Comparison of ENCODE assay signal across 8 cellular contexts in the genomic region with DNA sequence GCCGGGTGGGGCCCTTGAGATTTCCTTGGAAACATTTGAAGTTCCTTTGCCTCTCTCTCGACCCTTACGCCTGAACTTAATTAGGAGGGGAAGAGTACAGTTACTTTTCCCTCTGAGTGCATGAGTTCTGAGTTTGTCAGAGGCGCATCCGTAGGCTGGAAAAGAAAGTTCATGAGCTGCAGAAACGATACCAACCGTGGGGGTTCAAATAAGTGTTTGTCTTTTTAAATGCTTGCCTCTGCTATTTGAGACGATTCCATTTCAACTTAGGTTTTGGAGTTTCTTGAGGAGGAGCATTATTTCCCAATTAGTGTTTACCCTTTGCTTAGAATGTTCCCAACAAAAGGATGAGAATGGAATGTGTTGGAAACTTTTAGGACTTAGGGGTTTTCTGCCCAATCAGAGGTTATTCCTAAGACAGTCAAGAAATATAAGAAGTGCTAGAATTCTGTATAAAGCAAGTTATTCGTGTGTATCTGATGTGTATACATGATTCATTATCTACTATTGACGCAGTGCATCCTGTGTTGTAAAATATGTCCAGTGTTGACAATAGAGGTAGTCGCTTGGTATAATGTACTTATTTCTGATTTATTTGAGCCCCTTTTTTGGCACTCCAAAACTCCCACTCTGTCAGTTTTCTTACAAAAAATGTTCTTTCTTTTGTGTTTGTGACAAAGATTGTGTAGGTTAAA. TPM values are rescaled to one million over a fixed set of nuclear protein-coding genes. Genes with fewer than 3 reads are reported as not detected.
DNase-seq lines count a peak whose midpoint lies in the region; ATAC-seq and TF ChIP-seq lines count a peak whose summit lies in the region.

No MANE protein-coding gene starts in this region.

- H3K4me1 ChIP-seq in heart left ventricle (peaks cover 3 to 39% (median 26%) of the 10 kb centered on the region in 12 donors), adipocyte (ENCODE audit: control insufficient read depth, insufficient read depth, low read length) (peaks cover 21% of the 10 kb centered on the region), thoracic aorta (ENCODE audit: control insufficient read depth in 1 of 2, low read depth in 2 of 2) (peaks cover 24 to 30% of the 10 kb centered on the region in 2 donors)

- H3K36me3 ChIP-seq in heart left ventricle (peaks cover 0 to 11% (median 5%) of the 10 kb centered on the region in 9 donors), adipocyte (ENCODE audit: control insufficient read depth, insufficient read depth, low read length, severe bottlenecking) (peaks cover 8% of the 10 kb centered on the region), kidney epithelial cell (ENCODE audit: control insufficient read depth, insufficient read depth, low read length) (peaks cover 1% of the 10 kb centered on the region), thoracic aorta (no peaks in the 10 kb centered on the region)

- ATAC-seq in heart left ventricle (no peak), left ventricle myocardium superior (no peak), HG03135 (IDR thresholded peaks at IDR 0.05; ENCODE audit: unreplicated experiment) (peak; percentile 8), thoracic aorta (ENCODE audit: insufficient number of reproducible peaks, low FRiP score, low read depth) (no peak)

- peak overlapping the region; percentile 97 for H3K9ac ChIP-seq in adipocyte (ENCODE audit: low read length)

- WGBS in heart left ventricle, 4 donors, result 1 to 2% (median 1%) methylated on average over 11 of the region's 11 CpGs

- TF ChIP-seq CTCF in heart left ventricle (IDR thresholded peaks at IDR 0.05), result peak in 1 of 12 donors; percentile 1
- TF ChIP-seq CTCF in kidney epithelial cell (IDR thresholded peaks at IDR 0.05; ENCODE audit: insufficient read depth, low read length, poor library complexity, severe bottlenecking), result no peak
- TF ChIP-seq CTCF in thoracic aorta (IDR thresholded peaks at IDR 0.05), result no peak

- DNase-seq in heart left ventricle (no peak), left ventricle myocardium superior (no peak), adipocyte (ENCODE audit: low read depth) (no peak), kidney epithelial cell (ENCODE audit: low read depth) (no peak), thoracic aorta (ENCODE audit: low spot score) (no peak), NCI-H510A treated with DMSO at 0.1 percent for 48 hours (lab: John Stamatoyannopoulos, UW) (no peak)
- DNase-seq in stimulated activated naive CD4-positive, alpha-beta T cell treated with Interleukin-2 at 50 U/mL for 16 hours (lab: John Stamatoyannopoulos, UW), result no peak

- peaks cover 0 to 4% (median 0%) of the 10 kb centered on the region in 12 donors for H3K9me3 ChIP-seq in heart left ventricle
- H3K9me3 ChIP-seq in adipocyte (ENCODE audit: control insufficient read depth, low read length), result no peaks in the 10 kb centered on the region
- no peaks in the 10 kb centered on the region for H3K9me3 ChIP-seq in thoracic aorta

- H3K27ac ChIP-seq in heart left ventricle (peak overlapping the region; percentile 86 to 99 (median 96)), thoracic aorta (peak overlapping the region; percentile 97 to 98)

- H3K4me3 ChIP-seq in heart left ventricle, result peak overlapping the region; percentile 72 to 100 (median 92)
- H3K4me3 ChIP-seq in adipocyte (ENCODE audit: low read length), result peak overlapping the region; percentile 100
- H3K4me3 ChIP-seq in kidney epithelial cell (ENCODE audit: low read depth, low read length), result peak overlapping the region; percentile 53
- H3K4me3 ChIP-seq in thoracic aorta, result peak overlapping the region; percentile 96

- intact Hi-C loops in heart left ventricle (cut with DNase I), result no loop called here
- intact Hi-C loops in left ventricle myocardium superior (cut with micrococcal nuclease), result no loop called here

- H3K27me3 ChIP-seq in heart left ventricle, result no peaks in the 10 kb centered on the region
- H3K27me3 ChIP-seq in adipocyte (replicated peaks; ENCODE audit: control insufficient read depth, insufficient read depth, low read length), result no peaks in the 10 kb centered on the region
- no peaks in the 10 kb centered on the region for H3K27me3 ChIP-seq in kidney epithelial cell (ENCODE audit: control insufficient read depth, insufficient read depth, low read length)
- H3K27me3 ChIP-seq in thoracic aorta (replicated peaks; ENCODE audit: insufficient read depth), result no peaks in the 10 kb centered on the region

- no peak for TF ChIP-seq POLR2A in heart left ventricle (IDR thresholded peaks at IDR 0.05)

RNA-seq across cellular contexts. Expression of a gene that starts 0.7 kb away (rescaled TPM):
- total RNA-seq in heart left ventricle (10 to 100 TPM; 12.5 to 31.4 (median 20.3) TPM), left ventricle myocardium superior (16.1 TPM), kidney epithelial cell (24.2 and 29.1 TPM in 2 replicates), thoracic aorta (10 to 100 TPM; 18.0 to 29.4 TPM)
- polyA plus RNA-seq in heart left ventricle, result 1 to 10 TPM; 4.2 to 6.7 TPM

RNA-seq across cellular contexts. Expression of a gene that starts 11.9 kb away (rescaled TPM):
- 100 to 1,000 TPM in 1 of 9 donors, 10 to 100 TPM in 8; 21.5 to 115 (median 34.6) TPM for total RNA-seq in heart left ventricle
- polyA plus RNA-seq in heart left ventricle, result 10 to 100 TPM; 16.0 to 20.5 TPM
- 50.8 TPM for total RNA-seq in left ventricle myocardium superior
- total RNA-seq in kidney epithelial cell, result 98.9 and 108 TPM in 2 replicates
- total RNA-seq in thoracic aorta, result 10 to 100 TPM; 40.9 to 41.0 TPM
